23 cellular contexts compared by ENCODE assay signal in genomic region chr1:47630346-47630745, GRCh38.
"Had no signal": no experiment of that assay in that cellular context is flagged by ENCODE, and none has a peak within 500 bp of the region (broad histone marks: within the 10 kb centered on the region; RNA-seq: fewer than 3 reads in every experiment).

No MANE protein-coding gene starts in this region.

- H3K27ac ChIP-seq: coronary artery, dorsolateral prefrontal cortex, epithelial cell of prostate, esophagus squamous epithelium, gastrocnemius medialis, heart right ventricle, left lung, lower lobe of right lung had no signal

- ATAC-seq: esophagus mucosa, gastrocnemius medialis, heart right ventricle, left lung, left ventricle myocardium superior, lower lobe of right lung had no signal

- H3K36me3 ChIP-seq: esophagus squamous epithelium, gastrocnemius medialis, heart right ventricle, left lung, lower lobe of right lung had no signal

- H3K27me3 ChIP-seq: gastrocnemius medialis had no signal

- DNase-seq: dermis blood vessel endothelial cell; dorsolateral prefrontal cortex; effector CD4-positive, alpha-beta T cell; effector memory CD4-positive, alpha-beta T cell; erythroblast; esophagus squamous epithelium; foreskin fibroblast; foreskin melanocyte; gastrocnemius medialis; glutamatergic neuron; heart right ventricle; hippocampal formation; kidney; kidney glomerular epithelial cell; left colon; left lung; left ventricle myocardium superior; lower lobe of right lung; mesenchymal stem cell; midbrain had no signal

- H3K9me3 ChIP-seq: esophagus squamous epithelium, gastrocnemius medialis, heart right ventricle, left lung, lower lobe of right lung had no signal

- H3K4me3 ChIP-seq: coronary artery, dorsolateral prefrontal cortex, esophagus squamous epithelium, gastrocnemius medialis, heart right ventricle, left lung, lower lobe of right lung had no signal

- H3K4me1 ChIP-seq: esophagus squamous epithelium, gastrocnemius medialis, heart right ventricle, left lung, lower lobe of right lung had no signal
